1 cellular context compared by ENCODE assay signal in genomic region chr22:35257321-35258143, GRCh38.
TF ChIP-seq lines count a peak whose summit lies in the region.

Gene HMGXB4, plus strand, starts transcription at chr22:35257493. Its CDS starts 4,898 bp downstream, at chr22:35262391.

TF ChIP-seq in A549, 52 proteins besides CTCF, POLR2A, EP300 and RAD21 (continued from another document):
- no peak for TF ChIP-seq PBX3 (IDR thresholded peaks at IDR 0.05)
